Comparison of ENCODE assay signal across 23 cellular contexts in the genomic region with DNA sequence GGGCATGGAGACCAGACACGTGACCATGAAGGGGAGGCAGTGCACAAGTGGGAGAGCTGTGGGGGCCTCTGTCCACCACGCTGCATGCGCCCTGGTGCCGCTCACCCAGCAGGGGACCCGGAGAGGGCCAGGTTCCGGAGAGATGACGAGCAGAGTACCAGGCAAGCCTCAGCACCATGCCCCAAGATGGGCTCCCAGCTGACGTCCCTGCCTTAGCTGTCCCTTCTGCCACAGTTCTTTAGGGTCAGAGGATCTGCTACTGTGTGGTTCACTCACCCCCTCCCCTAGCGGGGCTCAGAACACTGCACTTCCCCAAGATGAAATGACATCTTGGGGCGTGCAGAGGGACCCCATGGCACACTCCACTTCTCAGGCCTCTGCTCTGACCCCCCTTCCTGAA. TPM values are rescaled to one million over a fixed set of nuclear protein-coding genes. Genes with fewer than 3 reads are reported as not detected.
A peak's percentile ranks its signal among the peaks of the same experiment; 100 is the strongest.
DNase-seq lines count a peak whose midpoint lies in the region; ATAC-seq, FAIRE-seq and TF ChIP-seq lines count a peak whose summit lies in the region.
"Had no signal": no experiment of that assay in that cellular context is flagged by ENCODE, and none has a peak within 500 bp of the region (broad histone marks: within the 10 kb centered on the region; RNA-seq: fewer than 3 reads in every experiment).

No MANE protein-coding gene starts in this region.

- H3K4me3 Mint-ChIP-seq in natural killer cell treated with Interleukin-12 subunit alpha and Interleukin-12 subunit beta and Interleukin-15 and Interleukin-18, amount 100 ng/mL, for 72 hours = no peak overlapping the region
- no peak overlapping the region for H3K4me3 Mint-ChIP-seq in natural killer cell
- H3K4me3 Mint-ChIP-seq: T-helper 17 cell, type B pancreatic cell had no signal

- CTCF ChIA-PET in GM12878 (lab: Yijun Ruan, JAX) = interaction anchor here (4.4 to 6.0 kb wide), 2 partner anchors 12 to 22 kb away, joined by 32 to 78 read pairs; a partner anchor contains a TSS

- no peak overlapping the region for H3K27ac Mint-ChIP-seq in natural killer cell treated with Interleukin-12 subunit alpha and Interleukin-12 subunit beta and Interleukin-15 and Interleukin-18, amount 100 ng/mL, for 72 hours
- no peak overlapping the region for H3K27ac Mint-ChIP-seq in natural killer cell
- H3K27ac Mint-ChIP-seq: type B pancreatic cell had no signal

- TF ChIP-seq POLR2A in GM12878 (IDR thresholded peaks at IDR 0.05; ENCODE audit: low read depth, low read length) = no peak; the same call in 1 of the 2 replicates

- no peaks in the 10 kb centered on the region for H3K27me3 ChIP-seq in GM12878 (replicated peaks in 1 of 2; ENCODE audit: control insufficient read depth in 2 of 2, insufficient read depth in 2 of 2, low read length in 1 of 2)
- no peaks in the 10 kb centered on the region for H3K27me3 ChIP-seq in upper lobe of right lung
- H3K27me3 ChIP-seq: BE2C had no signal

- no peak for ATAC-seq in natural killer cell treated with Interleukin-12 subunit alpha and Interleukin-12 subunit beta and Interleukin-15 and Interleukin-18, amount 100 ng/mL, for 72 hours
- ATAC-seq in natural killer cell = no peak
- ATAC-seq in GM12878 = no peak
- no peak for ATAC-seq in upper lobe of right lung
- ATAC-seq: T-helper 17 cell had no signal

- peaks cover 4% of the 10 kb centered on the region for H3K4me1 ChIP-seq in GM12878 (ENCODE audit: control insufficient read depth, insufficient read depth, low read length)
- peaks cover 47% of the 10 kb centered on the region for H3K4me1 ChIP-seq in mesodermal cell (ENCODE audit: control insufficient read depth, insufficient read depth, low read length, poor library complexity, severe bottlenecking)
- H3K4me1 ChIP-seq in upper lobe of right lung = peaks cover 28% of the 10 kb centered on the region
- H3K4me1 ChIP-seq: BE2C had no signal

- in situ Hi-C loops in GM12878 (cut with MboI) = no loop called here

- TSS peak; percentile 12 for BruUV-seq in GM12878 (replicated peaks; lab: Mats Ljungman, UMichigan)

- H3K79me2 ChIP-seq in GM12878 (ENCODE audit: control insufficient read depth, insufficient read depth, low read length) = peaks cover 3% of the 10 kb centered on the region; the same call in 1 of the 2 replicates

- FAIRE-seq in GM12878 (lab: Jason Lieb, UNC) = no peak
- FAIRE-seq: G401.6, small intestine had no signal

- TF ChIP-seq RAD21 in GM12878 (IDR thresholded peaks at IDR 0.05; ENCODE audit: insufficient read depth, low read depth, low read length) = no peak

- H3K27ac ChIP-seq in GM12878 (ENCODE audit: control insufficient read depth, insufficient read depth) = no peak overlapping the region
- H3K27ac ChIP-seq in mesodermal cell (ENCODE audit: low read depth, low read length, severe bottlenecking) = peak overlapping the region; percentile 29
- no peak overlapping the region for H3K27ac ChIP-seq in upper lobe of right lung

- no peaks in the 10 kb centered on the region for H3K36me3 Mint-ChIP-seq in natural killer cell treated with Interleukin-12 subunit alpha and Interleukin-12 subunit beta and Interleukin-15 and Interleukin-18, amount 100 ng/mL, for 72 hours
- H3K36me3 Mint-ChIP-seq in natural killer cell = no peaks in the 10 kb centered on the region

- H3K9me3 ChIP-seq in GM12878 (replicated peaks; ENCODE audit: control insufficient read depth, insufficient read depth, low read length) (no peaks in the 10 kb centered on the region), mesodermal cell (ENCODE audit: control insufficient read depth, low read length) (no peaks in the 10 kb centered on the region), upper lobe of right lung (no peaks in the 10 kb centered on the region)
- H3K9me3 ChIP-seq: BE2C, SK-N-SH had no signal

- H2AFZ ChIP-seq in GM12878 (ENCODE audit: control insufficient read depth, low read depth, low read length) = no peak overlapping the region

- no peak overlapping the region for H3K9ac ChIP-seq in GM12878 (ENCODE audit: control insufficient read depth, insufficient read depth, low read length)
- H3K9ac ChIP-seq: SK-N-SH had no signal

- SMC1A ChIA-PET in GM12878 (lab: Charles Lee; ENCODE audit: uncharacterized antibody, unreplicated experiment) = no interaction called here

- no peak for TF ChIP-seq CTCF in natural killer cell (IDR thresholded peaks at IDR 0.05)
- no peak for TF ChIP-seq CTCF in GM12878 (IDR thresholded peaks at IDR 0.05 in 2 of 3, conservative IDR thresholded peaks at IDR 0.05 in 1 of 3; ENCODE audit: control insufficient read depth in 2 of 3, extremely low read depth in 1 of 3, insufficient read depth in 1 of 3, low read depth in 3 of 3, low read length in 3 of 3)
- TF ChIP-seq CTCF in upper lobe of right lung (IDR thresholded peaks at IDR 0.05) = no peak

- H3K36me3 ChIP-seq in GM12878 (ENCODE audit: control insufficient read depth in 2 of 2, insufficient read depth in 2 of 2, low read length in 1 of 2) = peaks cover 41 to 80% of the 10 kb centered on the region in 2 experiments; a peak in 3 of 4 replicates
- peaks cover 99% of the 10 kb centered on the region for H3K36me3 ChIP-seq in mesodermal cell (ENCODE audit: control insufficient read depth, insufficient read depth, low read length)
- peaks cover 90% of the 10 kb centered on the region for H3K36me3 ChIP-seq in upper lobe of right lung

- DNase-seq in natural killer cell treated with Interleukin-12 subunit alpha and Interleukin-12 subunit beta and Interleukin-15 and Interleukin-18, amount 100 ng/mL, for 72 hours (ENCODE audit: low spot score) = peak; percentile 8
- no peak for DNase-seq in natural killer cell
- no peak for DNase-seq in GM12878 (ENCODE audit: low read depth, low spot score)
- peak; percentile 48 for DNase-seq in upper lobe of right lung
- DNase-seq in midbrain (lab: John Stamatoyannopoulos, UW) = no peak
- no peak for DNase-seq in NCI-H2029 treated with DMSO at 0.1 percent for 48 hours (lab: John Stamatoyannopoulos, UW)
- DNase-seq in effector CD4-positive, alpha-beta T cell = no peak
- DNase-seq: activated CD4-positive, alpha-beta T cell treated with anti-CD3 and anti-CD28 coated beads for 1 hour; activated CD8-positive, alpha-beta memory T cell treated with anti-CD3 and anti-CD28 coated beads for 24 hours; activated gamma-delta T cell treated with Interleukin-2 at 50 U/mL for 16 hours; BE2C; COR-L47; NCI-H1092 treated with DMSO at 0.1 percent for 48 hours; NCI-H187; NCI-H774; SK-N-SH; small intestine; stimulated activated CD4-positive, alpha-beta T cell treated with anti-CD3 and anti-CD28 coated beads, Interleukin-2, amount 100 ng/mL, for 24 hours; T-helper 17 cell had no signal

- RAD21 ChIA-PET in GM12878 (lab: Charles Lee; ENCODE audit: unreplicated experiment) = interaction anchor here (0.7 kb wide), 1 partner anchor 67 kb away, joined by 3 read pairs; no protein-coding TSS in a partner anchor

- H3K4me3 ChIP-seq in GM12878 = no peak overlapping the region
- no peak overlapping the region for H3K4me3 ChIP-seq in mesodermal cell (ENCODE audit: extremely low read depth, insufficient read depth, low read length, poor library complexity, severe bottlenecking)
- no peak overlapping the region for H3K4me3 ChIP-seq in upper lobe of right lung

- H4K20me1 ChIP-seq in GM12878 (ENCODE audit: control insufficient read depth, insufficient read depth) = no peaks in the 10 kb centered on the region; the same call in 1 of the 2 replicates

- H3K27me3 Mint-ChIP-seq in natural killer cell treated with Interleukin-12 subunit alpha and Interleukin-12 subunit beta and Interleukin-15 and Interleukin-18, amount 100 ng/mL, for 72 hours = no peaks in the 10 kb centered on the region
- H3K27me3 Mint-ChIP-seq in natural killer cell (ENCODE audit: low read depth in 2 of 2) = no peaks in the 10 kb centered on the region
- H3K27me3 Mint-ChIP-seq: IgD-negative memory B cell, T-helper 17 cell, type B pancreatic cell had no signal

- H3K4me1 Mint-ChIP-seq in natural killer cell treated with Interleukin-12 subunit alpha and Interleukin-12 subunit beta and Interleukin-15 and Interleukin-18, amount 100 ng/mL, for 72 hours (ENCODE audit: low read depth in 2 of 2) = peaks cover 23 to 43% of the 10 kb centered on the region in 2 donors
- H3K4me1 Mint-ChIP-seq in natural killer cell = peaks cover 23 to 52% of the 10 kb centered on the region in 2 donors

- intact Hi-C loops in natural killer cell (cut with micrococcal nuclease) = no loop called here
- intact Hi-C loops in GM12878 (cut with micrococcal nuclease; ENCODE audit: unreplicated experiment) = loop anchor here (5.0 kb wide), 1 partner anchor 34 kb away; no protein-coding TSS in a partner anchor
- intact Hi-C loops in upper lobe of right lung (cut with DNase I) = no loop called here

- no peak overlapping the region for H3K4me2 ChIP-seq in GM12878 (ENCODE audit: control insufficient read depth, insufficient read depth)
- H3K4me2 ChIP-seq: SK-N-SH had no signal

- 89% methylated on average over 10 of the region's 10 CpGs for WGBS in GM12878 (ENCODE audit: insufficient coverage, insufficient replicate concordance, low lambda C conversion rate, missing lambda C conversion rate)
- 90 to 95% methylated on average over 5 to 10 of the region's 10 CpGs for WGBS in mesodermal cell (ENCODE audit: insufficient coverage in 2 of 2), 2 experiments

- no peak for TF ChIP-seq EP300 in GM12878 (IDR thresholded peaks at IDR 0.05; ENCODE audit: borderline replicate concordance in 1 of 2, control insufficient read depth in 1 of 2, low read depth in 2 of 2, low read length in 2 of 2)

- H3K9me3 Mint-ChIP-seq in natural killer cell treated with Interleukin-12 subunit alpha and Interleukin-12 subunit beta and Interleukin-15 and Interleukin-18, amount 100 ng/mL, for 72 hours = no peaks in the 10 kb centered on the region
- H3K9me3 Mint-ChIP-seq in natural killer cell = no peaks in the 10 kb centered on the region
- H3K9me3 Mint-ChIP-seq: IgD-negative memory B cell, type B pancreatic cell had no signal

- POLR2A ChIA-PET in GM12878 (lab: Charles Lee) = no interaction called here

RNA-seq across cellular contexts. Expression of a gene that starts 9.6 kb away (rescaled TPM):
- 10 to 100 TPM; 82.3 to 100.0 TPM for total RNA-seq in natural killer cell treated with Interleukin-12 subunit alpha and Interleukin-12 subunit beta and Interleukin-15 and Interleukin-18, amount 100 ng/mL, for 72 hours
- total RNA-seq in natural killer cell (100 to 1,000 TPM; 179 to 216 (median 203) TPM), GM12878 (2014; rRNA removed) (25.1 and 35.4 TPM in 2 replicates), GM12878 (2014; rRNA removed; fragmentation: Illumina TruSeq; extraction: Trizol) (13.3 and 14.4 TPM in 2 replicates), GM12878 (2021) (88.9 and 98.8 TPM in 2 replicates), upper lobe of right lung (58.9 TPM)
- total RNA-seq in GM12878 (2013; cell fraction: nucleolus; rRNA removed) = 23.7 and 25.9 TPM in 2 replicates
- 30.7 TPM for polyA plus RNA-seq in GM12878 (2011; ENCODE audit: low read depth)
- polyA plus RNA-seq in GM12878 (2011; rRNA removed) (7.7 and 12.6 TPM in 2 replicates), GM12878 (2014; fragmentation: Illumina TruSeq; extraction: Trizol) (16.9 and 31.3 TPM in 2 replicates), GM12878 (2014; fragmentation: Nextera tagmentation; extraction: Ambion mirVana) (10 to 100 TPM in 1 of 2 experiments, 1 to 10 TPM in 1; 2.3 to 11.8 TPM), GM12878 (2014; rRNA removed) (34.4 and 45.7 TPM in 2 replicates), GM12878 (2016; fragmentation: Nextera tagmentation; extraction: Ambion mirVana) (10 to 100 TPM; 44.6 to 50.7 TPM)
- polyA plus RNA-seq in GM12878 (2011; cell fraction: cytosol; rRNA removed) = 22.8 and 23.6 TPM in 2 replicates
- 70.9 and 92.1 TPM in 2 replicates for polyA plus RNA-seq in GM12878 (2011; cell fraction: nucleus; rRNA removed)
- 56.6 and 58.8 TPM in 2 replicates for polyA plus RNA-seq in GM12878 (2012)
- polyA minus RNA-seq in GM12878 (2011; rRNA and poly(A)+ RNA removed) = 21.4 and 38.0 TPM in 2 replicates
- 27.0 and 27.5 TPM in 2 replicates for polyA minus RNA-seq in GM12878 (2011; cell fraction: cytosol; rRNA and poly(A)+ RNA removed)
- 11.1 and 26.6 TPM in 2 replicates for polyA minus RNA-seq in GM12878 (2011; cell fraction: nucleus; rRNA and poly(A)+ RNA removed)
- 39.7 TPM for polyA plus RNA-seq in mesodermal cell (2013, experiment 1 of 2)
- polyA plus RNA-seq in mesodermal cell (2013, experiment 2 of 2) = 34.2 TPM

RNA-seq across cellular contexts. Expression of a gene that starts 19.3 kb away (rescaled TPM):
- total RNA-seq in natural killer cell treated with Interleukin-12 subunit alpha and Interleukin-12 subunit beta and Interleukin-15 and Interleukin-18, amount 100 ng/mL, for 72 hours = 10 to 100 TPM; 16.4 to 25.4 TPM
- 10 to 100 TPM; 19.1 to 23.3 (median 19.8) TPM for total RNA-seq in natural killer cell
- 13.5 and 18.7 TPM in 2 replicates for total RNA-seq in GM12878 (2013; cell fraction: nucleolus; rRNA removed)
- total RNA-seq in GM12878 (2014; rRNA removed) = 7.9 and 10.1 TPM in 2 replicates
- total RNA-seq in GM12878 (2014; rRNA removed; fragmentation: Illumina TruSeq; extraction: Trizol) = 5.8 and 6.9 TPM in 2 replicates
- 13.0 and 13.3 TPM in 2 replicates for total RNA-seq in GM12878 (2021)
- 5.4 TPM for polyA plus RNA-seq in GM12878 (2011; ENCODE audit: low read depth)
- 3.3 and 4.2 TPM in 2 replicates for polyA plus RNA-seq in GM12878 (2011; rRNA removed)
- polyA plus RNA-seq in GM12878 (2011; cell fraction: cytosol; rRNA removed) = 4.9 and 8.7 TPM in 2 replicates
- 11.0 and 19.0 TPM in 2 replicates for polyA plus RNA-seq in GM12878 (2011; cell fraction: nucleus; rRNA removed)
- polyA plus RNA-seq in GM12878 (2012) = 5.9 and 11.6 TPM in 2 replicates
- polyA plus RNA-seq in GM12878 (2014; fragmentation: Illumina TruSeq; extraction: Trizol) = 8.0 and 8.7 TPM in 2 replicates
- 1 to 10 TPM; 1.3 to 1.8 TPM for polyA plus RNA-seq in GM12878 (2014; fragmentation: Nextera tagmentation; extraction: Ambion mirVana)
- 14.1 and 14.2 TPM in 2 replicates for polyA plus RNA-seq in GM12878 (2014; rRNA removed)
- 1 to 10 TPM; 6.7 to 8.8 TPM for polyA plus RNA-seq in GM12878 (2016; fragmentation: Nextera tagmentation; extraction: Ambion mirVana)
- 2.9 and 4.9 TPM in 2 replicates for polyA minus RNA-seq in GM12878 (2011; rRNA and poly(A)+ RNA removed)
- polyA minus RNA-seq in GM12878 (2011; cell fraction: cytosol; rRNA and poly(A)+ RNA removed) = 1.2 and 1.5 TPM in 2 replicates
- polyA minus RNA-seq in GM12878 (2011; cell fraction: nucleus; rRNA and poly(A)+ RNA removed) = 3.6 and 4.2 TPM in 2 replicates
- 21.2 TPM for polyA plus RNA-seq in mesodermal cell (2013, experiment 1 of 2)
- 16.9 TPM for polyA plus RNA-seq in mesodermal cell (2013, experiment 2 of 2)
- 14.2 TPM for total RNA-seq in upper lobe of right lung

RNA-seq across cellular contexts. Expression of a gene that starts 19.7 kb away (rescaled TPM):
- 100 to 1,000 TPM in 1 of 2 donors, 10 to 100 TPM in 1; 88.9 to 121 TPM for total RNA-seq in natural killer cell treated with Interleukin-12 subunit alpha and Interleukin-12 subunit beta and Interleukin-15 and Interleukin-18, amount 100 ng/mL, for 72 hours
- total RNA-seq in natural killer cell (100 to 1,000 TPM; 125 to 152 (median 125) TPM), GM12878 (2014; rRNA removed) (51.1 and 54.8 TPM in 2 replicates), GM12878 (2014; rRNA removed; fragmentation: Illumina TruSeq; extraction: Trizol) (17.5 and 18.9 TPM in 2 replicates), GM12878 (2021) (55.0 and 56.1 TPM in 2 replicates), upper lobe of right lung (68.5 TPM)
- 77.4 and 81.2 TPM in 2 replicates for total RNA-seq in GM12878 (2013; cell fraction: nucleolus; rRNA removed)
- 12.4 TPM for polyA plus RNA-seq in GM12878 (2011; ENCODE audit: low read depth)
- polyA plus RNA-seq in GM12878 (2011; rRNA removed) (19.7 and 26.1 TPM in 2 replicates), GM12878 (2014; fragmentation: Illumina TruSeq; extraction: Trizol) (4.5 and 16.0 TPM in 2 replicates), GM12878 (2014; fragmentation: Nextera tagmentation; extraction: Ambion mirVana) (1 to 10 TPM in 1 of 2 experiments, under 1 TPM in 1; 0.42 to 1.6 TPM), GM12878 (2014; rRNA removed) (62.8 and 65.4 TPM in 2 replicates), GM12878 (2016; fragmentation: Nextera tagmentation; extraction: Ambion mirVana) (10 to 100 TPM in 1 of 2 experiments, 1 to 10 TPM in 1; 6.6 to 27.9 TPM)
- 45.1 and 60.8 TPM in 2 replicates for polyA plus RNA-seq in GM12878 (2011; cell fraction: cytosol; rRNA removed)
- 186 and 249 TPM in 2 replicates for polyA plus RNA-seq in GM12878 (2011; cell fraction: nucleus; rRNA removed)
- 35.8 and 44.1 TPM in 2 replicates for polyA plus RNA-seq in GM12878 (2012)
- polyA minus RNA-seq in GM12878 (2011; rRNA and poly(A)+ RNA removed) = 30.9 and 64.5 TPM in 2 replicates
- polyA minus RNA-seq in GM12878 (2011; cell fraction: cytosol; rRNA and poly(A)+ RNA removed) = 18.6 and 18.7 TPM in 2 replicates
- 39.0 and 63.6 TPM in 2 replicates for polyA minus RNA-seq in GM12878 (2011; cell fraction: nucleus; rRNA and poly(A)+ RNA removed)
- polyA plus RNA-seq in mesodermal cell (2013, experiment 1 of 2) = 82.5 TPM
- 68.6 TPM for polyA plus RNA-seq in mesodermal cell (2013, experiment 2 of 2)

Comparison
In these comparisons a context has a peak if more than half of its experiments do, and no peak if none do; other contexts are left out.
1. DNase-seq: peak in natural killer cell treated with Interleukin-12 subunit alpha and Interleukin-12 subunit beta and Interleukin-15 and Interleukin-18, amount 100 ng/mL, for 72 hours (single experiment) and upper lobe of right lung (single experiment); none in natural killer cell (single experiment), GM12878 (single experiment), midbrain (single experiment), NCI-H2029 treated with DMSO at 0.1 percent for 48 hours (single experiment) and effector CD4-positive, alpha-beta T cell (single experiment).